Comparison of ENCODE assay signal across 8 cellular contexts in the genomic region with DNA sequence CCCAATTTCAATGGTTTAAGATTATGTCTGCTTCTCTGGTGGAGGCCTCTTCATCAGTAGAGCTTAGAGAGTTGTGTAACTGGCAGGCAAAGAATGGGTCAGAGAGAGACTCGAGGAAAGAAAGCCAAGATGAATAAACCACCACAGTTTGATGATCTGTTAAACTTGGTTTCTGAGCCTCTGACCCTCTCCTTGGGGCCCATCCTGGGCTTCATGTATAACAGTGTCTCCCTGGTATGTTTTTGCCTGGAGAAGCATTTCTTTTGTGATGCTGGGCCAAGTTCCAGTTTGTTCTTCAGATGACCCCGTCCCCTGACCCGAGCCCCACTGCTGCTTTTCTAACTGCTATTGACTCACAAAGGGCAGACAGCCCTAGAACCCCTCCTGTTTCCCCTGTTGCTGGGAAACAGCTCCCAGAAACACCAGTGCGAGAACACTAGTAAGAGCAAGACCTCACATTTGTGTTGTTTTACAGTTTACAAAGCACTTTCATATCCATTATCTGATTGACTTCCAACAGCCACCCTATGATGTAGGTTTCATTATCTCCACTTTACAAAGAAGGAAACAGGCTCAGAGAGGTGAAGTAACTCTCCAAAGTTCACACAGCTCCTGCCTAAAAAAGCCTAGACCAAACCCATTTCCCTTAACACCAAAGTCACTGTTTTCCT. TPM values are rescaled to one million over a fixed set of nuclear protein-coding genes. Genes with fewer than 3 reads are reported as not detected.
DNase-seq lines count a peak whose midpoint lies in the region; ATAC-seq and TF ChIP-seq lines count a peak whose summit lies in the region.
"Had no signal": no experiment of that assay in that cellular context is flagged by ENCODE, and none has a peak within 500 bp of the region (broad histone marks: within the 10 kb centered on the region; RNA-seq: fewer than 3 reads in every experiment).

No MANE protein-coding gene starts in this region.

- H3K4me3 Mint-ChIP-seq in T-cell, result peak overlapping the region; percentile 70 to 100 (median 72)
- peak overlapping the region; percentile 57 to 87 (median 67) for H3K4me3 Mint-ChIP-seq in immature natural killer cell

- no peaks in the 10 kb centered on the region for H3K36me3 ChIP-seq in suprapubic skin

- no peaks in the 10 kb centered on the region for H3K9me3 ChIP-seq in suprapubic skin

- CTCF ChIA-PET in T-cell (lab: Charles Lee), result interaction anchor here (0.5 to 4.1 kb wide), 6 partner anchors 9 to 238 kb away, joined by 3 to 50 read pairs (median 11); a partner anchor contains a TSS

- no peaks in the 10 kb centered on the region for H3K27me3 ChIP-seq in suprapubic skin

- H3K4me1 ChIP-seq in suprapubic skin, result peaks cover 2% of the 10 kb centered on the region

- H3K4me1 Mint-ChIP-seq in T-cell (peaks cover 93 to 99% (median 94%) of the 10 kb centered on the region in 3 donors), immature natural killer cell (peaks cover 94 to 99% of the 10 kb centered on the region in 2 donors)

- peak overlapping the region; percentile 99 to 100 for H3K27ac Mint-ChIP-seq in T-cell
- H3K27ac Mint-ChIP-seq in immature natural killer cell, result peak overlapping the region; percentile 87 to 98 (median 92)

- no peaks in the 10 kb centered on the region for H3K9me3 Mint-ChIP-seq in T-cell
- no peaks in the 10 kb centered on the region for H3K9me3 Mint-ChIP-seq in immature natural killer cell

- TF ChIP-seq EP300 in suprapubic skin (IDR thresholded peaks at IDR 0.05), result no peak

- no peak overlapping the region for H3K4me3 ChIP-seq in suprapubic skin

- POLR2A ChIA-PET in T-cell (lab: Charles Lee), result interaction anchor here (0.7 to 4.3 kb wide), 9 partner anchors 8 to 297 kb away, joined by 3 to 30 read pairs (median 9); a partner anchor contains a TSS

- WGBS in suprapubic skin, result 73% methylated on average over 4 of the region's 4 CpGs

- peak; percentile 10 to 64 (median 24) for ATAC-seq in T-cell (replicated peaks in 1 of 4)
- no peak for ATAC-seq in HG02981 (IDR thresholded peaks at IDR 0.05; ENCODE audit: unreplicated experiment)

- H3K27me3 Mint-ChIP-seq in T-cell (no peaks in the 10 kb centered on the region), immature natural killer cell (ENCODE audit: low read depth in 3 of 3) (peaks cover 1 to 3% (median 2%) of the 10 kb centered on the region in 3 donors)

- H3K27ac ChIP-seq in suprapubic skin, result no peak overlapping the region

- no peak for TF ChIP-seq POLR2A in suprapubic skin (IDR thresholded peaks at IDR 0.05)

- TF ChIP-seq CTCF in suprapubic skin (IDR thresholded peaks at IDR 0.05), result no peak

- H3K36me3 Mint-ChIP-seq in T-cell (peaks cover 84% of the 10 kb centered on the region), immature natural killer cell (peaks cover 51 to 75% (median 60%) of the 10 kb centered on the region in 3 donors)

- DNase-seq in T-cell (peak in 17 of 34 experiments; percentile 33 to 62 (median 48)), immature natural killer cell (peak in 1 of 3 donors; percentile 25), suprapubic skin (ENCODE audit: low spot score in 2 of 2) (no peak), NOMO-1 treated with dmso at 0.1 percent for 144 hours (lab: John Stamatoyannopoulos, UW; ENCODE audit: unreplicated experiment) (no peak)
- peak; percentile 60 for DNase-seq in activated naive CD4-positive, alpha-beta T cell treated with anti-CD3 and anti-CD28 coated beads, Interleukin-2, amount 50 U/mL, for 16 hours
- DNase-seq in stimulated activated naive CD4-positive, alpha-beta T cell (lab: John Stamatoyannopoulos, UW), result peak; percentile 21 to 53 (median 34)
- DNase-seq: NCI-H446 had no signal

RNA-seq across cellular contexts. Expression of a gene that starts 9.0 kb away (rescaled TPM):
- total RNA-seq in T-cell (100 to 1,000 TPM; 119 to 209 (median 158) TPM), suprapubic skin (1 to 10 TPM in 1 of 4 donors, under 1 TPM in 1, not detected in 2; 0.39 to 1.7 TPM)
- 100 to 1,000 TPM; 246 to 341 (median 325) TPM for polyA plus RNA-seq in immature natural killer cell

Comparison
In these comparisons a context has a peak if more than half of its experiments do, and no peak if none do; other contexts are left out.
1. DNase-seq: peak in activated naive CD4-positive, alpha-beta T cell treated with anti-CD3 and anti-CD28 coated beads, Interleukin-2, amount 50 U/mL, for 16 hours (single experiment) and stimulated activated naive CD4-positive, alpha-beta T cell (6 of 6); none in suprapubic skin (0 of 2) and NOMO-1 treated with dmso at 0.1 percent for 144 hours (single experiment).
2. RNA of a gene that starts 9.0 kb away (total RNA-seq): 119 to 209 TPM in T-cell; 0.39 to 1.7 TPM in suprapubic skin; every median in the first group is over 10 times any median in the second.